ENCODE assay signal across 16 cellular contexts in the genomic region with DNA sequence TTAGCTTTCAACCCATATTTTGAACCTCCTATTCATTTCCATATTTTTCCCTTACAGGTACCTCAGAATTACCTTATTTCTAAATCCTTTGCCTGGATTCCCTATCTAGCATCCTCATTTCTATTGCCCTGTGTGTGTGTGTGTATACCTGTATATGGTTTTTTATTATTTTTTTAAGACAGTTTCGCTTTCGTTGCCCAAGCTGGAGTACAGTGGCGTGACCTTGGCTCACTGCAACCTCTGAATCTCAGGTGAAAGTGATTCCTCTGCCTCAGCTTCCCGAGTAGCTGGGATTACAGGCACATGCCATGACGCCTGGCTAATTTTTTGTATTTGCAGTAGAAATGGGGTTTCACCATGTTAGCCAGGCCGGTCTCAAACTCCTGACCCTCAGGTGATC. TPM values are rescaled to one million over a fixed set of nuclear protein-coding genes. Genes with fewer than 3 reads are reported as not detected.
DNase-seq lines count a peak whose midpoint lies in the region; ATAC-seq and TF ChIP-seq lines count a peak whose summit lies in the region.
"Had no signal": no experiment of that assay in that cellular context is flagged by ENCODE, and none has a peak within 500 bp of the region (broad histone marks: within the 10 kb centered on the region; RNA-seq: fewer than 3 reads in every experiment).

No MANE protein-coding gene starts in this region.

- peak overlapping the region; percentile 18 for H3K27ac ChIP-seq in GM23248
- peak overlapping the region; percentile 6 to 63 (median 42) for H3K27ac ChIP-seq in gastrocnemius medialis
- H3K27ac ChIP-seq: C4-2B had no signal

- H3K4me1 Mint-ChIP-seq in activated naive CD8-positive, alpha-beta T cell treated with anti-CD3 and anti-CD28 coated beads, Interleukin-2, amount 50 U/mL, for 24 hours = peaks cover 31% of the 10 kb centered on the region
- peaks cover 29% of the 10 kb centered on the region for H3K4me1 Mint-ChIP-seq in activated naive CD8-positive, alpha-beta T cell treated with anti-CD3 and anti-CD28 coated beads for 36 hours
- peaks cover 26% of the 10 kb centered on the region for H3K4me1 Mint-ChIP-seq in central memory CD8-positive, alpha-beta T cell
- peaks cover 12% of the 10 kb centered on the region for H3K4me1 Mint-ChIP-seq in type B pancreatic cell (ENCODE audit: unreplicated experiment)

- H3K36me3 ChIP-seq in GM23248 (ENCODE audit: low read depth) (no peaks in the 10 kb centered on the region), gastrocnemius medialis (no peaks in the 10 kb centered on the region)

- WGBS in GM23248 (ENCODE audit: low coverage in 1 of 2, low lambda C conversion rate in 2 of 2, missing lambda C conversion rate in 2 of 2), 2 experiments = 96 to 97% methylated on average over 6 of the region's 6 CpGs

- H3K4me3 ChIP-seq in GM23248 = no peak overlapping the region
- H3K4me3 ChIP-seq in gastrocnemius medialis = no peak overlapping the region

- TF ChIP-seq CTCF in gastrocnemius medialis (IDR thresholded peaks at IDR 0.05 in 4 of 5, conservative IDR thresholded peaks at IDR 0.05 in 1 of 5) = no peak
- TF ChIP-seq CTCF in type B pancreatic cell (conservative IDR thresholded peaks at IDR 0.05) = no peak

- peak overlapping the region; percentile 27 for H3K4me2 ChIP-seq in GM23248 (ENCODE audit: unreplicated experiment)

- in situ Hi-C loops in GM23248 (cut with MboI) = no loop called here
- in situ Hi-C loops in gastrocnemius medialis (cut with MboI; ENCODE audit: low sequenced_read_pairs in 4 of 4) = loop anchor here in 1 of 4 donors (25.0 kb wide), 1 partner anchor 417 kb away; no protein-coding TSS in a partner anchor

- H2AFZ ChIP-seq in GM23248 = no peak overlapping the region

- H3K79me2 ChIP-seq in GM23248 (ENCODE audit: insufficient read depth) = peaks cover 100% of the 10 kb centered on the region

- no peak overlapping the region for H3K9ac ChIP-seq in GM23248

- H3F3A ChIP-seq in GM23248 (ENCODE audit: insufficient read depth) = peaks cover 14% of the 10 kb centered on the region; the same call in 1 of the 2 replicates

- no peaks in the 10 kb centered on the region for H3K9me2 ChIP-seq in GM23248 (ENCODE audit: insufficient read depth)

- intact Hi-C loops in gastrocnemius medialis (cut with DNase I; ENCODE audit: low total_unique reads) = no loop called here

- no peaks in the 10 kb centered on the region for H3K9me3 Mint-ChIP-seq in activated naive CD8-positive, alpha-beta T cell treated with anti-CD3 and anti-CD28 coated beads, Interleukin-2, amount 50 U/mL, for 24 hours
- no peaks in the 10 kb centered on the region for H3K9me3 Mint-ChIP-seq in activated naive CD8-positive, alpha-beta T cell treated with anti-CD3 and anti-CD28 coated beads for 36 hours
- H3K9me3 Mint-ChIP-seq in central memory CD8-positive, alpha-beta T cell = no peaks in the 10 kb centered on the region
- H3K9me3 Mint-ChIP-seq in type B pancreatic cell = no peaks in the 10 kb centered on the region
- H3K9me3 Mint-ChIP-seq: H9 had no signal

- TF ChIP-seq POLR2A in gastrocnemius medialis (IDR thresholded peaks at IDR 0.05) = no peak

- no peak for DNase-seq in activated naive CD8-positive, alpha-beta T cell treated with anti-CD3 and anti-CD28 coated beads, Interleukin-2, amount 50 U/mL, for 24 hours
- no peak for DNase-seq in activated naive CD8-positive, alpha-beta T cell treated with anti-CD3 and anti-CD28 coated beads for 36 hours
- DNase-seq in GM23248 (no peak), gastrocnemius medialis (no peak), type B pancreatic cell (ENCODE audit: extremely low spot score, unreplicated experiment) (no peak)
- no peak for DNase-seq in central memory CD8-positive, alpha-beta T cell (ENCODE audit: low spot score in 2 of 2)
- DNase-seq in stimulated activated CD4-positive, alpha-beta T cell treated with anti-CD3 and anti-CD28 coated beads, Interleukin-2, amount 100 ng/mL, for 48 hours = no peak
- DNase-seq: 8988T; DMS153; H9; Kasumi-1; NCI-H187; NCI-H526 treated with DMSO at 0.1 percent for 48 hours; NK-92 treated with Interleukin-12 subunit alpha and Interleukin-12 subunit beta, amount 100 ng/mL, for 24 hours had no signal

- H4K20me1 ChIP-seq in GM23248 (ENCODE audit: insufficient read depth) = peaks cover 33% of the 10 kb centered on the region

- no peaks in the 10 kb centered on the region for H3K9me3 ChIP-seq in GM23248 (ENCODE audit: low read depth)
- no peaks in the 10 kb centered on the region for H3K9me3 ChIP-seq in gastrocnemius medialis

- peak overlapping the region; percentile 4 for H3K27ac Mint-ChIP-seq in activated naive CD8-positive, alpha-beta T cell treated with anti-CD3 and anti-CD28 coated beads, Interleukin-2, amount 50 U/mL, for 24 hours
- H3K27ac Mint-ChIP-seq in activated naive CD8-positive, alpha-beta T cell treated with anti-CD3 and anti-CD28 coated beads for 36 hours = no peak overlapping the region
- H3K27ac Mint-ChIP-seq in central memory CD8-positive, alpha-beta T cell (ENCODE audit: low read depth) = peak overlapping the region; percentile 12
- H3K27ac Mint-ChIP-seq in type B pancreatic cell = no peak overlapping the region
- H3K27ac Mint-ChIP-seq: H9 had no signal

- H3K4me1 ChIP-seq in GM23248 (ENCODE audit: insufficient read depth) (peaks cover 48% of the 10 kb centered on the region), gastrocnemius medialis (peaks cover 67 to 86% of the 10 kb centered on the region in 2 donors)

- ATAC-seq in activated naive CD8-positive, alpha-beta T cell treated with anti-CD3 and anti-CD28 coated beads, Interleukin-2, amount 50 U/mL, for 24 hours = no peak
- ATAC-seq in central memory CD8-positive, alpha-beta T cell (replicated peaks; ENCODE audit: extremely low read depth, poor library complexity, severe bottlenecking) = no peak
- ATAC-seq in gastrocnemius medialis (no peak), GM18502 (IDR thresholded peaks at IDR 0.05; ENCODE audit: poor library complexity, unreplicated experiment) (no peak)

- H3K27me3 ChIP-seq in GM23248 (replicated peaks; ENCODE audit: insufficient read depth) (no peaks in the 10 kb centered on the region), gastrocnemius medialis (no peaks in the 10 kb centered on the region)

- H3K36me3 Mint-ChIP-seq in activated naive CD8-positive, alpha-beta T cell treated with anti-CD3 and anti-CD28 coated beads, Interleukin-2, amount 50 U/mL, for 24 hours (ENCODE audit: low read depth) = no peaks in the 10 kb centered on the region
- H3K36me3 Mint-ChIP-seq in activated naive CD8-positive, alpha-beta T cell treated with anti-CD3 and anti-CD28 coated beads for 36 hours = peaks cover 6% of the 10 kb centered on the region
- H3K36me3 Mint-ChIP-seq in central memory CD8-positive, alpha-beta T cell (ENCODE audit: insufficient read depth) = peaks cover 3% of the 10 kb centered on the region
- no peaks in the 10 kb centered on the region for H3K36me3 Mint-ChIP-seq in type B pancreatic cell

- no peaks in the 10 kb centered on the region for H3K27me3 Mint-ChIP-seq in activated naive CD8-positive, alpha-beta T cell treated with anti-CD3 and anti-CD28 coated beads, Interleukin-2, amount 50 U/mL, for 24 hours
- H3K27me3 Mint-ChIP-seq in activated naive CD8-positive, alpha-beta T cell treated with anti-CD3 and anti-CD28 coated beads for 36 hours = no peaks in the 10 kb centered on the region
- H3K27me3 Mint-ChIP-seq in central memory CD8-positive, alpha-beta T cell = no peaks in the 10 kb centered on the region
- no peaks in the 10 kb centered on the region for H3K27me3 Mint-ChIP-seq in type B pancreatic cell

- no peak overlapping the region for H3K4me3 Mint-ChIP-seq in activated naive CD8-positive, alpha-beta T cell treated with anti-CD3 and anti-CD28 coated beads, Interleukin-2, amount 50 U/mL, for 24 hours
- no peak overlapping the region for H3K4me3 Mint-ChIP-seq in activated naive CD8-positive, alpha-beta T cell treated with anti-CD3 and anti-CD28 coated beads for 36 hours
- H3K4me3 Mint-ChIP-seq in central memory CD8-positive, alpha-beta T cell = no peak overlapping the region
- no peak overlapping the region for H3K4me3 Mint-ChIP-seq in type B pancreatic cell
- H3K4me3 Mint-ChIP-seq: H9 had no signal

RNA-seq across cellular contexts. Expression of a gene that starts 12.6 kb away (rescaled TPM):
- 10 to 100 TPM; 31.3 TPM for total RNA-seq in activated naive CD8-positive, alpha-beta T cell treated with anti-CD3 and anti-CD28 coated beads for 36 hours
- total RNA-seq in GM23248 (2014; rRNA removed; shearing (Covaris generic)) = 72.1 and 82.9 TPM in 2 replicates
- polyA plus RNA-seq in GM23248 (2016; fragmentation: Nextera tagmentation; extraction: Ambion mirVana) = 16.5 and 17.8 TPM in 2 replicates
- total RNA-seq in gastrocnemius medialis (100 to 1,000 TPM in 2 of 4 donors, 10 to 100 TPM in 2; 85.2 to 283 (median 126) TPM), type B pancreatic cell (ENCODE audit: low replicate concordance) (63.9 and 75.3 TPM in 2 replicates)

Comparison
In these comparisons a context has a peak if more than half of its experiments do, and no peak if none do; other contexts are left out.
1. H3K27ac Mint-ChIP-seq: peak in activated naive CD8-positive, alpha-beta T cell treated with anti-CD3 and anti-CD28 coated beads, Interleukin-2, amount 50 U/mL, for 24 hours (single experiment) and central memory CD8-positive, alpha-beta T cell (single experiment); none in activated naive CD8-positive, alpha-beta T cell treated with anti-CD3 and anti-CD28 coated beads for 36 hours (single experiment) and type B pancreatic cell (single experiment).